25 cellular contexts compared by ENCODE assay signal in genomic region chr2:160478660-160479059, GRCh38. TPM values are rescaled to one million over a fixed set of nuclear protein-coding genes. Genes with fewer than 3 reads are reported as not detected.
DNase-seq lines count a peak whose midpoint lies in the region; ATAC-seq, FAIRE-seq and TF ChIP-seq lines count a peak whose summit lies in the region.
"Had no signal": no experiment of that assay in that cellular context is flagged by ENCODE, and none has a peak within 500 bp of the region (broad histone marks: within the 10 kb centered on the region; RNA-seq: fewer than 3 reads in every experiment).

No MANE protein-coding gene starts in this region.

- intact Hi-C loops in HepG2 (cut with micrococcal nuclease; ENCODE audit: unreplicated experiment) (no loop called here), gastrocnemius medialis (cut with DNase I; ENCODE audit: low total_unique reads) (no loop called here)

- no peaks in the 10 kb centered on the region for H3K27me3 Mint-ChIP-seq in WTC11 (ENCODE audit: low read depth)
- H3K27me3 Mint-ChIP-seq: activated CD4-positive, alpha-beta memory T cell treated with anti-CD3 and anti-CD28 coated beads for 36 hours had no signal

- WGBS in liver = 75% methylated on average over 6 of the region's 6 CpGs
- 96% methylated on average over 6 of the region's 6 CpGs for WGBS in HepG2 (ENCODE audit: low lambda C conversion rate)
- 92% methylated on average over 6 of the region's 6 CpGs for WGBS in smooth muscle cell (ENCODE audit: low lambda C conversion rate)

- H3K9me3 Mint-ChIP-seq in WTC11 = no peaks in the 10 kb centered on the region
- H3K9me3 Mint-ChIP-seq: activated B cell treated with CpG ODN at 0.5 μM for 24 hours; activated CD4-positive, alpha-beta memory T cell treated with anti-CD3 and anti-CD28 coated beads for 36 hours; IgD-negative memory B cell; natural killer cell had no signal

- H3K79me2 ChIP-seq in HepG2 (ENCODE audit: insufficient read depth, low read length) (peaks cover 90% of the 10 kb centered on the region), smooth muscle cell (ENCODE audit: low read depth) (peaks cover 98% of the 10 kb centered on the region)

- H3K4me1 ChIP-seq in liver (ENCODE audit: control insufficient read depth in 4 of 4, insufficient read depth in 4 of 4, low read length in 3 of 4) (peaks cover 0 to 3% (median 0%) of the 10 kb centered on the region in 4 donors), HepG2 (ENCODE audit: insufficient read depth, low read length) (peaks cover 26% of the 10 kb centered on the region), smooth muscle cell (ENCODE audit: low read depth) (peaks cover 32% of the 10 kb centered on the region), gastrocnemius medialis (peaks cover 16 to 23% of the 10 kb centered on the region in 2 donors)

- H4K20me1 ChIP-seq in HepG2 (ENCODE audit: insufficient read depth, low read length) (peaks cover 48% of the 10 kb centered on the region), smooth muscle cell (ENCODE audit: low read depth) (peaks cover 72% of the 10 kb centered on the region)

- H3K4me3 ChIP-seq in liver (ENCODE audit: low read depth in 1 of 3, low read length in 3 of 3) = no peak overlapping the region
- H3K4me3 ChIP-seq in HepG2 (replicated peaks in 1 of 3; ENCODE audit: insufficient read depth in 1 of 3, low read depth in 2 of 3, low read length in 3 of 3) = no peak overlapping the region
- H3K4me3 ChIP-seq in smooth muscle cell = no peak overlapping the region
- H3K4me3 ChIP-seq in gastrocnemius medialis = no peak overlapping the region
- H3K4me3 ChIP-seq: pancreas, stomach, transverse colon had no signal

- TF ChIP-seq POLR2A in HepG2 (IDR thresholded peaks at IDR 0.05; ENCODE audit: insufficient read depth in 1 of 2, low read depth in 2 of 2, low read length in 2 of 2) = no peak
- no peak for TF ChIP-seq POLR2A in gastrocnemius medialis (IDR thresholded peaks at IDR 0.05)

- peaks cover 62% of the 10 kb centered on the region for H3K4me1 Mint-ChIP-seq in WTC11
- H3K4me1 Mint-ChIP-seq: activated B cell treated with CpG ODN at 0.5 μM for 24 hours, IgD-negative memory B cell had no signal

- H3K27ac ChIP-seq in liver (ENCODE audit: low read depth in 1 of 2, low read length in 2 of 2) (no peak overlapping the region), HepG2 (ENCODE audit: extremely low read length, insufficient read depth, low read length) (no peak overlapping the region), smooth muscle cell (ENCODE audit: low read depth) (peak overlapping the region; percentile 54), gastrocnemius medialis (no peak overlapping the region)
- H3K27ac ChIP-seq: HL-60, pancreas, transverse colon had no signal

- H3K9ac ChIP-seq in liver (ENCODE audit: low read depth in 1 of 2, low read length in 2 of 2) (no peak overlapping the region), HepG2 (ENCODE audit: insufficient read depth, low read depth, low read length) (no peak overlapping the region), smooth muscle cell (ENCODE audit: low read depth) (no peak overlapping the region)

- CTCF ChIA-PET in HepG2 (lab: Yijun Ruan, JAX; ENCODE audit: low intra/inter-chr PET ratio, low total read pairs) = no interaction called here
- CTCF ChIA-PET in WTC11 (lab: Charles Lee) = interaction anchor here (1.2 to 1.6 kb wide), 2 partner anchors 154 to 208 kb away, joined by 3 read pairs; no protein-coding TSS in a partner anchor

- no peak overlapping the region for H2AFZ ChIP-seq in HepG2 (ENCODE audit: low read length)
- H2AFZ ChIP-seq in smooth muscle cell (ENCODE audit: low read depth) = no peak overlapping the region

- H3K4me2 ChIP-seq in HepG2 (ENCODE audit: low read depth, low read length) (no peak overlapping the region), smooth muscle cell (no peak overlapping the region)

- POLR2A ChIA-PET in HepG2 (lab: Yijun Ruan, JAX) (interaction anchor here (1.4 kb wide), 1 partner anchor 13 kb away, joined by 11 read pairs; no protein-coding TSS in a partner anchor), WTC11 (lab: Charles Lee) (no interaction called here)

- H3K4me3 Mint-ChIP-seq in WTC11 = no peak overlapping the region
- H3K4me3 Mint-ChIP-seq: activated B cell treated with CpG ODN at 0.5 μM for 24 hours; activated CD4-positive, alpha-beta memory T cell treated with anti-CD3 and anti-CD28 coated beads for 36 hours; IgD-negative memory B cell; natural killer cell had no signal

- H3K27me3 ChIP-seq in liver (ENCODE audit: control insufficient read depth in 4 of 4, insufficient read depth in 4 of 4, low read length in 3 of 4) (no peaks in the 10 kb centered on the region), HepG2 (ENCODE audit: control insufficient read depth in 1 of 2, insufficient read depth in 2 of 2, low read length in 2 of 2) (no peaks in the 10 kb centered on the region), smooth muscle cell (ENCODE audit: low read depth) (no peaks in the 10 kb centered on the region), gastrocnemius medialis (no peaks in the 10 kb centered on the region)
- H3K27me3 ChIP-seq: pancreas, stomach, transverse colon had no signal

- H3K36me3 ChIP-seq in liver (ENCODE audit: control insufficient read depth in 4 of 4, insufficient read depth in 3 of 4, low read depth in 1 of 4, low read length in 3 of 4) (no peaks in the 10 kb centered on the region), HepG2 (replicated peaks in 1 of 2; ENCODE audit: control insufficient read depth in 1 of 2, insufficient read depth in 2 of 2, low read length in 2 of 2) (peaks cover 0 to 6% of the 10 kb centered on the region in 2 experiments; a peak in 1 of 5 replicates), smooth muscle cell (ENCODE audit: low read depth) (no peaks in the 10 kb centered on the region), gastrocnemius medialis (no peaks in the 10 kb centered on the region)
- H3K36me3 ChIP-seq: pancreas, stomach, transverse colon had no signal

- H3K9me3 ChIP-seq in liver (ENCODE audit: control insufficient read depth in 4 of 4, low read length in 3 of 4) = no peaks in the 10 kb centered on the region
- no peaks in the 10 kb centered on the region for H3K9me3 ChIP-seq in HepG2 (ENCODE audit: low read length)
- no peaks in the 10 kb centered on the region for H3K9me3 ChIP-seq in smooth muscle cell (replicated peaks; ENCODE audit: low read depth)
- no peaks in the 10 kb centered on the region for H3K9me3 ChIP-seq in gastrocnemius medialis
- H3K9me3 ChIP-seq: pancreas, stomach, transverse colon had no signal

- BruUV-seq in HepG2 (replicated peaks; lab: Mats Ljungman, UMichigan) = no TSS peak

- FAIRE-seq in HepG2 (lab: Jason Lieb, UNC) = no peak
- FAIRE-seq: pancreas had no signal

- TF ChIP-seq RAD21 in liver (IDR thresholded peaks at IDR 0.05) (peak; percentile 35 to 36), HepG2 (CRISPR knock-in tag; IDR thresholded peaks at IDR 0.05) (no peak)

- DNase-seq in HepG2 (ENCODE audit: low spot score) = no peak
- peak; percentile 73 to 92 for DNase-seq in NCI-H2081 (lab: John Stamatoyannopoulos, UW)
- DNase-seq in WTC11 (ENCODE audit: low spot score) = no peak
- no peak for DNase-seq in smooth muscle cell (lab: John Stamatoyannopoulos, UW; ENCODE audit: unreplicated experiment)
- no peak for DNase-seq in amygdala (lab: John Stamatoyannopoulos, UW)
- DNase-seq in gastrocnemius medialis = no peak
- DNase-seq: activated B cell treated with CpG ODN at 0.5 μM for 24 hours; activated CD4-positive, alpha-beta memory T cell treated with anti-CD3 and anti-CD28 coated beads for 36 hours; AML-193; aorta; caudate nucleus; dermis blood vessel endothelial cell; DND-41; natural killer cell; NCI-H187; NCI-H524; pancreas; stimulated activated CD4-positive, alpha-beta T cell treated with anti-CD3 and anti-CD28 coated beads, Interleukin-15, amount 100 ng/mL, for 24 hours; stomach; T1000; transverse colon had no signal

- H3K36me3 Mint-ChIP-seq in WTC11 = no peaks in the 10 kb centered on the region
- H3K36me3 Mint-ChIP-seq: activated CD4-positive, alpha-beta memory T cell treated with anti-CD3 and anti-CD28 coated beads for 36 hours; natural killer cell had no signal

- in situ Hi-C loops in HepG2 (cut with HindIII; ENCODE audit: extremely low pct_ligation_motif_present, low pct_unique_long_range_greater_than_20kb) = no loop called here
- in situ Hi-C loops in gastrocnemius medialis (cut with MboI; ENCODE audit: low sequenced_read_pairs in 4 of 4) = loop anchor here in 1 of 4 donors (25.0 kb wide), 1 partner anchor 91 kb away; no protein-coding TSS in a partner anchor

- ATAC-seq in HepG2 (no peak), WTC11 (no peak), gastrocnemius medialis (no peak), HG03432 (IDR thresholded peaks at IDR 0.05; ENCODE audit: unreplicated experiment) (no peak)
- ATAC-seq: natural killer cell, pancreas had no signal

- TF ChIP-seq EP300 in HepG2 (IDR thresholded peaks at IDR 0.05; ENCODE audit: low read depth in 2 of 2, low read length in 2 of 2) = no peak
- TF ChIP-seq EP300 in HepG2 (CRISPR knock-in tag; IDR thresholded peaks at IDR 0.05; ENCODE audit: borderline replicate concordance) = no peak

- TF ChIP-seq CTCF in liver (IDR thresholded peaks at IDR 0.05; ENCODE audit: low read depth, low read length, missing input control) (no peak), HepG2 (CRISPR knock-in tag; IDR thresholded peaks at IDR 0.05) (no peak), WTC11 (IDR thresholded peaks at IDR 0.05) (no peak), smooth muscle cell (IDR thresholded peaks at IDR 0.05; ENCODE audit: borderline replicate concordance, insufficient read depth, poor library complexity, severe bottlenecking) (no peak), gastrocnemius medialis (IDR thresholded peaks at IDR 0.05 in 4 of 5, conservative IDR thresholded peaks at IDR 0.05 in 1 of 5) (no peak)

- H3K27ac Mint-ChIP-seq in WTC11 = peak overlapping the region; percentile 89
- H3K27ac Mint-ChIP-seq: activated B cell treated with CpG ODN at 0.5 μM for 24 hours; activated CD4-positive, alpha-beta memory T cell treated with anti-CD3 and anti-CD28 coated beads for 36 hours; IgD-negative memory B cell; natural killer cell had no signal

- peaks cover 4% of the 10 kb centered on the region for H3F3A ChIP-seq in smooth muscle cell (ENCODE audit: low read depth)

RNA-seq across cellular contexts. Expression of gene RBMS1, which starts 14.9 kb away (rescaled TPM):
- total RNA-seq in liver (10 to 100 TPM; 17.1 to 23.5 TPM), HepG2 (2016; rRNA removed; fragmentation: Illumina TruSeq; extraction: Trizol) (52.1 and 55.5 TPM in 2 replicates), WTC11 (2021) (53.1 to 56.3 TPM (median 54.3 TPM) in 3 replicates), smooth muscle cell (142 and 160 TPM in 2 replicates), gastrocnemius medialis (10 to 100 TPM; 13.0 to 24.5 (median 14.1) TPM)
- polyA plus RNA-seq in liver (10 to 100 TPM in 1 of 2 donors, 1 to 10 TPM in 1; 7.9 to 13.9 TPM), HepG2 (2011; rRNA removed) (82.9 and 110 TPM in 2 replicates), smooth muscle cell (103 and 116 TPM in 2 replicates)
- 4.1 and 5.2 TPM in 2 replicates for total RNA-seq in HepG2 (2016; cell fraction: cytosol; rRNA removed; fragmentation: Illumina TruSeq; extraction: Trizol; ENCODE audit: low read depth)
- 51.6 and 52.5 TPM in 2 replicates for total RNA-seq in HepG2 (2016; cell fraction: insoluble cytoplasmic fraction; rRNA removed; fragmentation: Illumina TruSeq; extraction: Trizol)
- 18.5 and 21.0 TPM in 2 replicates for total RNA-seq in HepG2 (2016; cell fraction: membrane; rRNA removed; fragmentation: Illumina TruSeq; extraction: Trizol)
- total RNA-seq in HepG2 (2016; cell fraction: nucleus; rRNA removed; fragmentation: Illumina TruSeq; extraction: Trizol) = 44.0 and 59.0 TPM in 2 replicates
- polyA plus RNA-seq in HepG2 (2011; cell fraction: cytosol; rRNA removed) = 71.0 and 80.7 TPM in 2 replicates
- polyA plus RNA-seq in HepG2 (2011; cell fraction: nucleus; rRNA removed) = 50.6 and 54.0 TPM in 2 replicates
- polyA plus RNA-seq in HepG2 (2012) = 70.0 and 92.2 TPM in 2 replicates
- 2.6 and 2.7 TPM in 2 replicates for polyA plus RNA-seq in HepG2 (2016; cell fraction: cytosol; fragmentation: Illumina TruSeq; extraction: Trizol; ENCODE audit: low read depth)
- polyA plus RNA-seq in HepG2 (2016; cell fraction: insoluble cytoplasmic fraction; fragmentation: Illumina TruSeq; extraction: Trizol; ENCODE audit: low read depth) = 51.8 and 60.2 TPM in 2 replicates
- 10.2 and 12.3 TPM in 2 replicates for polyA plus RNA-seq in HepG2 (2016; cell fraction: membrane; fragmentation: Illumina TruSeq; extraction: Trizol; ENCODE audit: low read depth)
- 43.3 and 48.9 TPM in 2 replicates for polyA plus RNA-seq in HepG2 (2016; cell fraction: nucleus; fragmentation: Illumina TruSeq; extraction: Trizol; ENCODE audit: insufficient read depth, low read depth)
- polyA minus RNA-seq in HepG2 (2011; rRNA and poly(A)+ RNA removed; ENCODE audit: low replicate concordance) = 28.8 and 93.8 TPM in 2 replicates
- 56.0 and 61.6 TPM in 2 replicates for polyA minus RNA-seq in HepG2 (2011; cell fraction: cytosol; rRNA and poly(A)+ RNA removed)
- polyA minus RNA-seq in HepG2 (2011; cell fraction: nucleus; rRNA and poly(A)+ RNA removed) = 172 and 186 TPM in 2 replicates

Comparison
In these comparisons a context has a peak if more than half of its experiments do, and no peak if none do; other contexts are left out.
1. DNase-seq: peak in NCI-H2081 (2 of 2); none in HepG2 (single experiment), WTC11 (single experiment), smooth muscle cell (single experiment), amygdala (0 of 56) and gastrocnemius medialis (0 of 2).